8 cellular contexts compared by ENCODE assay signal in genomic region chr2:96305091-96305978, GRCh38. TPM values are rescaled to one million over a fixed set of nuclear protein-coding genes. Genes with fewer than 3 reads are reported as not detected.
DNase-seq lines count a peak whose midpoint lies in the region; ATAC-seq and TF ChIP-seq lines count a peak whose summit lies in the region.

SNRNP200 (minus strand) TSS chr2:96305546; CDS start chr2:96305437, 109 bp downstream.

- TF ChIP-seq EP300 in upper lobe of left lung (IDR thresholded peaks at IDR 0.05): no peak

- no peaks in the 10 kb centered on the region for H3K27me3 Mint-ChIP-seq in T-helper 1 cell treated with Interleukin-12 subunit alpha and Interleukin-12 subunit beta and Interleukin-4 antibody, amounts not matched to agents 30 μg/mL and 1 μg/mL, for 36 hours (ENCODE audit: low read depth)

- H3K4me3 ChIP-seq in upper lobe of left lung: peak within 1 kb of the TSS; percentile 69 to 90 (median 79)

- intact Hi-C loops in left cardiac atrium (cut with DNase I) (loop anchor here in 1 of 2 donors (10.0 kb wide), 1 partner anchor 209 kb away; no protein-coding TSS in a partner anchor), posterior vena cava (cut with DNase I) (loop anchor here in 1 of 2 donors (5.0 kb wide), 1 partner anchor 202 kb away; the partner anchor contains the start of gene NEURL3)

- peaks cover 54% of the 10 kb centered on the region for H3K36me3 Mint-ChIP-seq in T-helper 1 cell treated with Interleukin-12 subunit alpha and Interleukin-12 subunit beta and Interleukin-4 antibody, amounts not matched to agents 30 μg/mL and 1 μg/mL, for 36 hours (ENCODE audit: low read depth)

- H3K27ac ChIP-seq in upper lobe of left lung: peak within 1 kb of the TSS; percentile 80 to 90 (median 86)

- DNase-seq in NCI-H187 (lab: John Stamatoyannopoulos, UW) (peak; percentile 75 to 77), amniotic epithelial cell (ENCODE audit: low read depth) (peak; percentile 74), left cardiac atrium (peak; percentile 90), posterior vena cava (ENCODE audit: low spot score) (peak; percentile 96), upper lobe of left lung (peak; percentile 90 to 97)

- no peaks in the 10 kb centered on the region for H3K27me3 ChIP-seq in upper lobe of left lung

- WGBS in upper lobe of left lung, 2 donors: 1% methylated on average over 39 to 43 of the region's 61 CpGs

- H3K4me1 Mint-ChIP-seq in T-helper 1 cell treated with Interleukin-12 subunit alpha and Interleukin-12 subunit beta and Interleukin-4 antibody, amounts not matched to agents 30 μg/mL and 1 μg/mL, for 36 hours (ENCODE audit: low read depth): peaks cover 52% of the 10 kb centered on the region

- peaks cover 12 to 22% (median 14%) of the 10 kb centered on the region in 4 donors for H3K4me1 ChIP-seq in upper lobe of left lung

- peak; percentile 93 for ATAC-seq in GM18498 (IDR thresholded peaks at IDR 0.05; ENCODE audit: unreplicated experiment)
- ATAC-seq in HG02885 (IDR thresholded peaks at IDR 0.05; ENCODE audit: poor library complexity, unreplicated experiment): peak; percentile 97
- peak; percentile 100 for ATAC-seq in left cardiac atrium
- ATAC-seq in upper lobe of left lung (ENCODE audit: low FRiP score in 2 of 2): peak; percentile 98 to 100

- peaks cover 26 to 42% (median 32%) of the 10 kb centered on the region in 4 donors for H3K36me3 ChIP-seq in upper lobe of left lung

- H3K9me3 ChIP-seq in upper lobe of left lung: no peaks in the 10 kb centered on the region

- peak within 1 kb of the TSS; percentile 97 for H3K27ac Mint-ChIP-seq in T-helper 1 cell treated with Interleukin-12 subunit alpha and Interleukin-12 subunit beta and Interleukin-4 antibody, amounts not matched to agents 30 μg/mL and 1 μg/mL, for 36 hours

- peak in 2 of 6 experiments; percentile 13 to 28 for TF ChIP-seq CTCF in upper lobe of left lung (IDR thresholded peaks at IDR 0.05)

- H3K4me3 Mint-ChIP-seq in T-helper 1 cell treated with Interleukin-12 subunit alpha and Interleukin-12 subunit beta and Interleukin-4 antibody, amounts not matched to agents 30 μg/mL and 1 μg/mL, for 36 hours: peak within 1 kb of the TSS; percentile 99

- H3K9me3 Mint-ChIP-seq in T-helper 1 cell treated with Interleukin-12 subunit alpha and Interleukin-12 subunit beta and Interleukin-4 antibody, amounts not matched to agents 30 μg/mL and 1 μg/mL, for 36 hours: no peaks in the 10 kb centered on the region

- peak in 3 of 4 donors; percentile 57 to 89 (median 68) for TF ChIP-seq POLR2A in upper lobe of left lung (IDR thresholded peaks at IDR 0.05)

RNA-seq across cellular contexts. Expression of gene SNRNP200, which starts in this region (rescaled TPM):
- total RNA-seq in left cardiac atrium: 10 to 100 TPM; 51.6 to 61.5 TPM
- total RNA-seq in posterior vena cava: 10 to 100 TPM; 67.2 to 78.3 TPM
- 100 to 1,000 TPM in 2 of 6 donors, 10 to 100 TPM in 4; 80.9 to 177 (median 90.9) TPM for total RNA-seq in upper lobe of left lung

Comparison
In these comparisons a context has a peak if more than half of its experiments do, and no peak if none do; other contexts are left out.
1. Peak in every context shown above with its lines: DNase-seq, ATAC-seq, H3K4me3 ChIP-seq and H3K27ac ChIP-seq.